Comparison of ENCODE assay signal across 8 cellular contexts in the genomic region with DNA sequence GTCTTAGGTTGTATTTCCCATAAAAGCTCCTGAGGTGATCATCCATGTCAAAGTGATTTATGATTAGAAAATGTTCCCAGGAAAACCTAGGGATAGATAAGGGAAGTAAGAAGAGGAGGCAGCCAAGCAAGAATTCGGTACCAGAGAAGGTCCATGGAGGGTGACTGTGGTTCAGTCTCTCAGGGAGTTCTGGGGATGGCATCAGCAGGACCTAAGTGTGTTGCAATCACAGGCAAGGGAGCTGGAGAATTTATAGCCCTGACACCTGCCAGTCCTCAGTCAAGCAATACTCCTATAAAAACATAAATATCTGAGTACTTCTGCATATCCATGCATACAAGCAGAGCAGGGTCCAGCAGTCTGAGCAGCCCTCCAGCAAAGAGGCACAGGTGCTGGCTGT.
"Had no signal": no experiment of that assay in that cellular context is flagged by ENCODE, and none has a peak within 500 bp of the region (broad histone marks: within the 10 kb centered on the region; RNA-seq: fewer than 3 reads in every experiment).

No MANE protein-coding gene starts in this region.

- DNase-seq: H9, HCEC 1CT, HFFc6, KG1 had no signal

- ATAC-seq: GM23338 had no signal

- H3K4me2 ChIP-seq: GM23338 had no signal

- H2AFZ ChIP-seq: GM23338 had no signal

- FAIRE-seq: H1, H54, HTR-8/SVneo had no signal

- H3K4me3 ChIP-seq: GM23338 had no signal
